9 cellular contexts compared by ENCODE assay signal in the genomic region with DNA sequence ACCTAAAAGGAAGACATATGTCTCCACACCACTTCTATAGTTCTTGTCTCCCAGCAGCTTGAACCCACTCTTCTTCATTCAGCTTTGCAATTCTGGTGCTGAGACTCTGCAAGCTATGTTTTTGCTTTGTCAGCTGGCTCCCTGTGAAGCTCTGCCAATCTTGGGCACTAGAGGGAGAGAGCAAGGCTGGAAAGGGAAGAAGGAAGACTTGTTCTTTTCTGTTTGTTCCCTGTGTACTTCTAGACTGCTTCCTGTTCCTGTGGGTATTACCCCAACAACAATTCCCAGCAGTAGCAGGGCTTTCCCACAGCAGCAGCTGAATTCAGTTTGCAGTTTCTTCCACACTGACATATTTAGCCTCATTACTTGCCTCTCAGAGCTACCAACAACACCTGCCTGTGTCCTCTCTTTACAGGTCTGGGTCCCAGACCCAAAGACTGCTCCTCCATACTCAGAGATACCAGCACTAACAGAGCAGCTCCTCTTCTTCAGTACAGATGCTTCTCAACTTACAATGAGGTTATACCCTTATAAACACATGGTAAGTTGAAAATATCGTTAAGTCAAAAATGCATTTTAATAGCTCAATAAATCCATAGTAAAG.
A peak's percentile ranks its signal among the peaks of the same experiment; 100 is the strongest.
DNase-seq lines count a peak whose midpoint lies in the region; ATAC-seq and TF ChIP-seq lines count a peak whose summit lies in the region.
"Had no signal": no experiment of that assay in that cellular context is flagged by ENCODE, and none has a peak within 500 bp of the region (broad histone marks: within the 10 kb centered on the region; RNA-seq: fewer than 3 reads in every experiment).

No MANE protein-coding gene starts in this region.

- in situ Hi-C loops in SK-MEL-5 (cut with HindIII; ENCODE audit: low pct_unique_long_range_greater_than_20kb, low sequenced_read_pairs), result no loop called here

- no peaks in the 10 kb centered on the region for H3K36me3 ChIP-seq in A673 (ENCODE audit: insufficient read depth, low read length, poor library complexity, severe bottlenecking)

- BruUV-seq in A673 (replicated peaks; lab: Mats Ljungman, UMichigan), result no TSS peak

- H3K27ac ChIP-seq in A673 (ENCODE audit: low read depth, low read length, poor library complexity, severe bottlenecking), result no peak overlapping the region

- no peak overlapping the region for H3K4me3 ChIP-seq in A673 (ENCODE audit: low read depth, low read length, poor library complexity, severe bottlenecking)

- no peaks in the 10 kb centered on the region for H3K4me1 ChIP-seq in A673 (ENCODE audit: insufficient read depth, low read length, poor library complexity, severe bottlenecking)

- H3K27me3 ChIP-seq in A673 (replicated peaks; ENCODE audit: insufficient read depth, low read depth, low read length, poor library complexity), result no peaks in the 10 kb centered on the region

- no peaks in the 10 kb centered on the region for H3K9me3 ChIP-seq in A673 (ENCODE audit: low read depth, low read length, poor library complexity, severe bottlenecking)

- POLR2A ChIA-PET in A673 (lab: Charles Lee; ENCODE audit: low non-redundant PET), result no interaction called here

- DNase-seq in A673 (ENCODE audit: low spot score), result peak; percentile 78
- peak; percentile 4 for DNase-seq in GM04504 (ENCODE audit: low read depth)
- peak; percentile 40 for DNase-seq in SK-MEL-5 (ENCODE audit: low read depth, low spot score)
- DNase-seq in left ventricle myocardium superior, result no peak
- no peak for DNase-seq in NCI-H345 (lab: John Stamatoyannopoulos, UW)
- no peak for DNase-seq in activated CD4-positive, alpha-beta T cell treated with anti-CD3 and anti-CD28 coated beads for 1 hour
- DNase-seq: NCI-H187 had no signal

- intact Hi-C loops in A673 (cut with micrococcal nuclease; ENCODE audit: unreplicated experiment), result no loop called here
- intact Hi-C loops in left ventricle myocardium superior (cut with micrococcal nuclease), result no loop called here

- TF ChIP-seq CTCF in A673 (conservative IDR thresholded peaks at IDR 0.05; ENCODE audit: low read depth, low read length), result peak; percentile 66

- CTCF ChIA-PET in A673 (lab: Charles Lee), result no interaction called here

- ATAC-seq in left ventricle myocardium superior, result peak; percentile 48
- no peak for ATAC-seq in GM19035 (IDR thresholded peaks at IDR 0.05; ENCODE audit: unreplicated experiment)
- ATAC-seq in HG03442 (IDR thresholded peaks at IDR 0.05; ENCODE audit: unreplicated experiment), result no peak

Comparison
In these comparisons a context has a peak if more than half of its experiments do, and no peak if none do; other contexts are left out.
1. DNase-seq: peak in A673 (single experiment), GM04504 (single experiment) and SK-MEL-5 (single experiment); none in left ventricle myocardium superior (single experiment), NCI-H345 (single experiment) and activated CD4-positive, alpha-beta T cell treated with anti-CD3 and anti-CD28 coated beads for 1 hour (single experiment).